ENCODE assay signal across 8 cellular contexts in the genomic region with DNA sequence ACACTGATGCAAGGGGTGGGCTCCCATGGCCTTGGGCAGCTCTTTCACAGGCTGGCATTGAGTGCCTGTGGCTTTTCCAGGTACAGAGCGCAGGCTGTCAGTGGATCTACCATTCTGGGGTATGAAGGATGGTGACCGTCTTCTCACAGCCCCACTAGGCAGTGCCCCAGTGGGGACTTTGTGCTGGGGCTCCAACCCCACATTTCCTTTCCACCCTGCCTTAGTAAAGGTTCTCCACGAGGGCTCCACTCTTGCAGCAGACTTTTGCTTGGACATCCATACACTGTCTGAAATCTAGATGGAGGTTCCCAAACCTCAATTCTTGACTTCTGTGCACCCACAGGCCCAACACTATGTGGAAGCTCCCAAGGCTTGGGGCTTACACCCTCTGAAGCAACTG.
"Had no signal": no experiment of that assay in that cellular context is flagged by ENCODE, and none has a peak within 500 bp of the region (broad histone marks: within the 10 kb centered on the region; RNA-seq: fewer than 3 reads in every experiment).

No MANE protein-coding gene starts in this region.

- H3K4me3 ChIP-seq: GM12878 had no signal

- ATAC-seq: GM12878 had no signal

- DNase-seq: GDM1, GF-D8 had no signal

- FAIRE-seq: G401.6, GM12878, GM12891, GM12892, GM18507, GM19239 had no signal
